ENCODE assay signal across 8 cellular contexts in the genomic region with DNA sequence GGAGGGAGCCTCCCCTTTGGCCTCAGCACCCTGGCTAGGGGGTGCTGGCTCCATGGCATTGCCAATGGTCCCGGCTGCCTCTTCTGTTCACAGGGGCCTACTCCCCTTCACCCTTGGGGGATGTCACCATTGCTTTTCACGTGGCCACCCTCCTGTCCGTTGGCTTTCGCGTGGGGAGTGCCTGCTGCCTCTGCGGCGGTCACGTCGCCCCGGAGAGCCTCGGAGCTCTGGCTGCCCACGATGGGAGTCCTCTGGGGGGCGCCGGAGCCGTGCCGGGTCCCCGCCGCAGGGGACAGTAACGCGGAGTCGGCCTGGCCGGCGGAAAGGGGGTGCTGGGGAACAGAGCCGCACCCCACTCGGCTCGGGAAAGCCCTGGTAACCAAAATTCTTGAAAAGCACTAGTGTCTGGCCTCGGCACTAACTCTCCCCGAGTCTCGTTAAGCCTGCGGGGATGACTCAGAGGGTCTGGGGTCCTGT. TPM values are rescaled to one million over a fixed set of nuclear protein-coding genes. Genes with fewer than 3 reads are reported as not detected.
A peak's percentile ranks its signal among the peaks of the same experiment; 100 is the strongest.
DNase-seq lines count a peak whose midpoint lies in the region; ATAC-seq lines count a peak whose summit lies in the region.

No MANE protein-coding gene starts in this region.

- no peaks in the 10 kb centered on the region; a peak in 1 of 22 replicates for H4K20me1 ChIP-seq in BLaER1 treated with 17β-estradiol and CSF1 and Interleukin-3, amounts not matched to agents 10 nM and 100 nM

- H3K79me2 ChIP-seq in mesendoderm (ENCODE audit: control insufficient read depth, insufficient read depth, low read length), result peaks cover 11% of the 10 kb centered on the region

- H3K9me3 Mint-ChIP-seq in stimulated activated naive CD8-positive, alpha-beta T cell treated with anti-CD3 and anti-CD28 coated beads, Interleukin-15, amount 100 ng/mL, for 72 hours, result no peaks in the 10 kb centered on the region

- H3K9ac ChIP-seq in BLaER1 treated with 17β-estradiol and CSF1 and Interleukin-3, amounts not matched to agents 10 nM and 100 nM, result peak overlapping the region; percentile 76 to 90 (median 84)
- H3K9ac ChIP-seq in HUES6 (ENCODE audit: low read length), result peak overlapping the region; percentile 91
- H3K9ac ChIP-seq in mesendoderm (ENCODE audit: low read length), result peak overlapping the region; percentile 88

- peak overlapping the region; percentile 80 to 94 for H3K27ac Mint-ChIP-seq in stimulated activated naive CD8-positive, alpha-beta T cell treated with anti-CD3 and anti-CD28 coated beads, Interleukin-15, amount 100 ng/mL, for 72 hours

- no peak overlapping the region for H2BK15ac ChIP-seq in mesendoderm (replicated peaks; ENCODE audit: low read depth)

- H3K27me3 Mint-ChIP-seq in stimulated activated naive CD8-positive, alpha-beta T cell treated with anti-CD3 and anti-CD28 coated beads, Interleukin-15, amount 100 ng/mL, for 72 hours, result no peaks in the 10 kb centered on the region

- H3K79me1 ChIP-seq in mesendoderm (ENCODE audit: low read length), result peaks cover 2% of the 10 kb centered on the region

- H3K9me3 ChIP-seq in BLaER1 treated with 17β-estradiol and CSF1 and Interleukin-3, amounts not matched to agents 10 nM and 100 nM (replicated peaks in 1 of 11), result no peaks in the 10 kb centered on the region
- no peaks in the 10 kb centered on the region for H3K9me3 ChIP-seq in HUES6 (ENCODE audit: control insufficient read depth, insufficient read depth, low read depth, low read length)

- H3K27me3 ChIP-seq in BLaER1 treated with 17β-estradiol and CSF1 and Interleukin-3, amounts not matched to agents 10 nM and 100 nM, result no peaks in the 10 kb centered on the region
- H3K27me3 ChIP-seq in HUES6 (ENCODE audit: control insufficient read depth, insufficient read depth, low read length) (no peaks in the 10 kb centered on the region), mesendoderm (ENCODE audit: insufficient read depth, low read length, poor library complexity) (no peaks in the 10 kb centered on the region)

- DNase-seq in UCSD-AML1 (lab: John Stamatoyannopoulos, UW; ENCODE audit: unreplicated experiment) (peak; percentile 67), mesendoderm (peak; percentile 53), COLO829 (ENCODE audit: low spot score) (no peak)
- DNase-seq in effector CD4-positive, alpha-beta T cell, result peak; percentile 23
- DNase-seq in stimulated activated naive CD8-positive, alpha-beta T cell treated with anti-CD3 and anti-CD28 coated beads, Interleukin-15, amount 100 ng/mL, for 72 hours, result peak; percentile 49 to 56

- peak overlapping the region; percentile 48 for H3K23ac ChIP-seq in mesendoderm (ENCODE audit: low read length)

- peaks cover 11 to 29% (median 24%) of the 10 kb centered on the region in 10 experiments for H3K4me1 ChIP-seq in BLaER1 treated with 17β-estradiol and CSF1 and Interleukin-3, amounts not matched to agents 10 nM and 100 nM
- H3K4me1 ChIP-seq in HUES6 (ENCODE audit: control insufficient read depth, insufficient read depth, low read length) (peaks cover 13% of the 10 kb centered on the region), mesendoderm (ENCODE audit: control insufficient read depth, low read depth, low read length) (peaks cover 2% of the 10 kb centered on the region)

- peak overlapping the region; percentile 69 to 88 (median 85); a peak in 21 of 22 replicates for H3K27ac ChIP-seq in BLaER1 treated with 17β-estradiol and CSF1 and Interleukin-3, amounts not matched to agents 10 nM and 100 nM
- peak overlapping the region; percentile 82 for H3K27ac ChIP-seq in HUES6 (ENCODE audit: low read depth, low read length)
- peak overlapping the region; percentile 92 for H3K27ac ChIP-seq in mesendoderm (ENCODE audit: low read depth, low read length)

- ATAC-seq in GM19324 (IDR thresholded peaks at IDR 0.05; ENCODE audit: low FRiP score, unreplicated experiment), result peak; percentile 6
- peak; percentile 45 for ATAC-seq in stimulated activated naive CD8-positive, alpha-beta T cell treated with anti-CD3 and anti-CD28 coated beads, Interleukin-15, amount 100 ng/mL, for 72 hours

- WGBS in mesendoderm (ENCODE audit: extremely low coverage, insufficient coverage, low lambda C conversion rate), result no CpG with 5 or more reads among the region's 30 CpGs

- H2BK120ac ChIP-seq in mesendoderm (ENCODE audit: low read depth, low read length), result peak overlapping the region; percentile 63

- peaks cover 19 to 31% (median 25%) of the 10 kb centered on the region in 11 experiments for H3K36me3 ChIP-seq in BLaER1 treated with 17β-estradiol and CSF1 and Interleukin-3, amounts not matched to agents 10 nM and 100 nM
- H3K36me3 ChIP-seq in HUES6 (ENCODE audit: control insufficient read depth, insufficient read depth, low read length), result peaks cover 28% of the 10 kb centered on the region
- peaks cover 6% of the 10 kb centered on the region for H3K36me3 ChIP-seq in mesendoderm (ENCODE audit: control insufficient read depth, insufficient read depth, low read length)

- H3K18ac ChIP-seq in mesendoderm (ENCODE audit: low read length), result peak overlapping the region; percentile 46

- no peak overlapping the region for H2AK5ac ChIP-seq in mesendoderm (ENCODE audit: low read length)

- H3K4me3 Mint-ChIP-seq in stimulated activated naive CD8-positive, alpha-beta T cell treated with anti-CD3 and anti-CD28 coated beads, Interleukin-15, amount 100 ng/mL, for 72 hours, result peak overlapping the region; percentile 75 to 89

- H3K4me2 ChIP-seq in BLaER1 treated with 17β-estradiol and CSF1 and Interleukin-3, amounts not matched to agents 10 nM and 100 nM, result peak overlapping the region; percentile 88 to 99 (median 96)
- peak overlapping the region; percentile 61 for H3K4me2 ChIP-seq in mesendoderm (ENCODE audit: low read length)

- H4K8ac ChIP-seq in mesendoderm (ENCODE audit: low read depth, low read length), result peak overlapping the region; percentile 68

- peak overlapping the region; percentile 71 to 91 (median 80) for H3K4me3 ChIP-seq in BLaER1 treated with 17β-estradiol and CSF1 and Interleukin-3, amounts not matched to agents 10 nM and 100 nM
- peak overlapping the region; percentile 89 for H3K4me3 ChIP-seq in HUES6 (ENCODE audit: low read depth, low read length)
- peak overlapping the region; percentile 53 for H3K4me3 ChIP-seq in mesendoderm (ENCODE audit: low read length)

- peak overlapping the region; percentile 94 for H3K56ac ChIP-seq in mesendoderm (ENCODE audit: low read length)

- H2BK5ac ChIP-seq in mesendoderm (ENCODE audit: low read length), result peak overlapping the region; percentile 71

- peak overlapping the region; percentile 9 for H3K4ac ChIP-seq in mesendoderm (ENCODE audit: low read depth, low read length)

- H4K5ac ChIP-seq in mesendoderm (ENCODE audit: low read length), result no peak overlapping the region

- peaks cover 26% of the 10 kb centered on the region for H3K4me1 Mint-ChIP-seq in stimulated activated naive CD8-positive, alpha-beta T cell treated with anti-CD3 and anti-CD28 coated beads, Interleukin-15, amount 100 ng/mL, for 72 hours

RNA-seq across cellular contexts. Expression of a gene that starts 0.7 kb away (rescaled TPM):
- 316 TPM for polyA plus RNA-seq in mesendoderm (2013, experiment 1 of 2)
- polyA plus RNA-seq in mesendoderm (2013, experiment 2 of 2), result 316 TPM

RNA-seq across cellular contexts. Expression of a gene that starts 25.7 kb away (rescaled TPM):
- polyA plus RNA-seq in mesendoderm (2013, experiment 1 of 2), result 0.32 TPM
- 0.21 TPM for polyA plus RNA-seq in mesendoderm (2013, experiment 2 of 2)
